In the genomic region with DNA sequence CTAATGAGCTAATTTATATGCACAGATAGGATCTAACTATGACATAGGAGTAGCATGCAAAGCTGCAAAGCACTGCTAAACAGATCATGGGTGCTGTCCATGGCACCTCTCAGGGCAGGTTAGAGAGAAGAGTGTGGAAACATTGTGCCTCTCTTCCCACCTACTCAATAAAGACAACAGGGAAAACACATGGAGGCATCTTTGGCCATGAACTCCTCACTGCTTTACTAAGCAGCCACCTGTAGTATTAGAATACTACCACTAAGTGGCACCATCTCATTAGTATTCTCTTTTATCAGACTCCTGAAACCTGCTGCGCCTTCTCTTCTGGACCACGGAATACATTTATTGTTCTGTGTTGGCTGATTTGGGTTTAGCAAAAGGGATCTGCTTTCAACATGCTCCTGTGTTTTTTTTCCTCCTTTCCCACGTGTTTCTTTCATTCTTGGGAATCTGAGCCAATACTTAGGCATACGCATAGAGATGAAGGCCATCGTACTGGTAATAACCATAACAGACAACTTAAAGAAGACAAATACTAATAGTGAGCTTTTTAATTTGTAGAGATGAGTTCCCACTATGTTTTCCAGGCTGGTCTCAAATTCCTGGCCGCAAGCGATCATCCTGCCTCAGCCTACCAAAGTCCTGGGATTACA, we compare ENCODE assay signal across 8 cellular contexts. TPM values are rescaled to one million over a fixed set of nuclear protein-coding genes. Genes with fewer than 3 reads are reported as not detected.
DNase-seq lines count a peak whose midpoint lies in the region; ATAC-seq, FAIRE-seq and TF ChIP-seq lines count a peak whose summit lies in the region.

No MANE protein-coding gene starts in this region.

- no peak overlapping the region for H3K27ac Mint-ChIP-seq in naive B cell

- H3K36me3 Mint-ChIP-seq in naive B cell: no peaks in the 10 kb centered on the region

- ATAC-seq in HG02623 (IDR thresholded peaks at IDR 0.05; ENCODE audit: unreplicated experiment) (peak; percentile 82), naive B cell (ENCODE audit: low read depth in 2 of 2) (peak; percentile 72 to 75)

- CTCF ChIA-PET in AG04450 (lab: Charles Lee): interaction anchor here (0.5 to 6.8 kb wide), 26 partner anchors 9 to 859 kb away, joined by 3 to 137 read pairs (median 4); partner anchors contain the start of genes HDDC2, HINT3 and TPD52L1

- no peaks in the 10 kb centered on the region for H3K9me3 Mint-ChIP-seq in naive B cell

- H3K4me3 ChIP-seq in AG04450 (ENCODE audit: low read depth, low read length) (no peak overlapping the region), epithelial cell of proximal tubule (ENCODE audit: low read depth, low read length) (no peak overlapping the region)

- H3K27me3 Mint-ChIP-seq in naive B cell: peaks cover 9 to 33% (median 14%) of the 10 kb centered on the region in 3 donors

- H3K9me3 ChIP-seq in AG04450 (ENCODE audit: control insufficient read depth, insufficient read depth, low read length): no peaks in the 10 kb centered on the region

- TF ChIP-seq CTCF in AG04450 (IDR thresholded peaks at IDR 0.05; ENCODE audit: low read depth, low read length) (peak; percentile 73), epithelial cell of proximal tubule (conservative IDR thresholded peaks at IDR 0.05; ENCODE audit: low read depth, low read length) (peak; percentile 79)

- peak; percentile 15 for DNase-seq in AG04450 (ENCODE audit: low read depth, low spot score)
- no peak for DNase-seq in GM12892 (ENCODE audit: insufficient read length)
- DNase-seq in MV-4-11 (lab: John Stamatoyannopoulos, UW): peak; percentile 34
- DNase-seq in SHP77 treated with DMSO at 0.1 percent for 48 hours (lab: John Stamatoyannopoulos, UW): peak; percentile 77
- no peak for DNase-seq in epithelial cell of proximal tubule (ENCODE audit: low read depth)
- peak; percentile 47 for DNase-seq in naive B cell
- DNase-seq in activated effector memory CD4-positive, alpha-beta T cell treated with anti-CD3 and anti-CD28 coated beads, Interleukin-2, amount 50 U/mL, for 16 hours: no peak

- H3K4me3 Mint-ChIP-seq in naive B cell: no peak overlapping the region

- peak; percentile 82 for FAIRE-seq in GM12892 (lab: Jason Lieb, UNC)

- POLR2A ChIA-PET in AG04450 (lab: Yijun Ruan, JAX): no interaction called here

- H3K4me1 Mint-ChIP-seq in naive B cell: peaks cover 0 to 2% (median 0%) of the 10 kb centered on the region in 3 donors

- no peak overlapping the region for H3K27ac ChIP-seq in AG04450 (ENCODE audit: low read depth, low read length)

- no peak for TF ChIP-seq POLR2A in GM12892 (IDR thresholded peaks at IDR 0.05; ENCODE audit: low read depth, low read length)

- H3K27me3 ChIP-seq in AG04450 (ENCODE audit: control insufficient read depth, insufficient read depth, low read length): peaks cover 2% of the 10 kb centered on the region

RNA-seq across cellular contexts. Expression of gene HDDC2, which starts 9.4 kb away (rescaled TPM):
- polyA plus RNA-seq in AG04450 (2011; rRNA removed) (100 and 116 TPM in 2 replicates), naive B cell (ENCODE audit: low read depth in 6 of 6) (100 to 1,000 TPM in 3 of 6 donors, 10 to 100 TPM in 3; 79.1 to 137 (median 102) TPM)
- polyA minus RNA-seq in AG04450 (2011; rRNA and poly(A)+ RNA removed): 25.0 and 31.3 TPM in 2 replicates
- polyA plus RNA-seq in GM12892 (2012; ENCODE audit: missing spikeins): 91.3 TPM
- total RNA-seq in epithelial cell of proximal tubule: 66.4 and 79.7 TPM in 2 replicates

Comparison
In these comparisons a context has a peak if more than half of its experiments do, and no peak if none do; other contexts are left out.
1. DNase-seq: peak in AG04450 (single experiment), MV-4-11 (single experiment), SHP77 treated with DMSO at 0.1 percent for 48 hours (single experiment) and naive B cell (single experiment); none in GM12892 (single experiment), epithelial cell of proximal tubule (single experiment) and activated effector memory CD4-positive, alpha-beta T cell treated with anti-CD3 and anti-CD28 coated beads, Interleukin-2, amount 50 U/mL, for 16 hours (single experiment).